In the genomic region with DNA sequence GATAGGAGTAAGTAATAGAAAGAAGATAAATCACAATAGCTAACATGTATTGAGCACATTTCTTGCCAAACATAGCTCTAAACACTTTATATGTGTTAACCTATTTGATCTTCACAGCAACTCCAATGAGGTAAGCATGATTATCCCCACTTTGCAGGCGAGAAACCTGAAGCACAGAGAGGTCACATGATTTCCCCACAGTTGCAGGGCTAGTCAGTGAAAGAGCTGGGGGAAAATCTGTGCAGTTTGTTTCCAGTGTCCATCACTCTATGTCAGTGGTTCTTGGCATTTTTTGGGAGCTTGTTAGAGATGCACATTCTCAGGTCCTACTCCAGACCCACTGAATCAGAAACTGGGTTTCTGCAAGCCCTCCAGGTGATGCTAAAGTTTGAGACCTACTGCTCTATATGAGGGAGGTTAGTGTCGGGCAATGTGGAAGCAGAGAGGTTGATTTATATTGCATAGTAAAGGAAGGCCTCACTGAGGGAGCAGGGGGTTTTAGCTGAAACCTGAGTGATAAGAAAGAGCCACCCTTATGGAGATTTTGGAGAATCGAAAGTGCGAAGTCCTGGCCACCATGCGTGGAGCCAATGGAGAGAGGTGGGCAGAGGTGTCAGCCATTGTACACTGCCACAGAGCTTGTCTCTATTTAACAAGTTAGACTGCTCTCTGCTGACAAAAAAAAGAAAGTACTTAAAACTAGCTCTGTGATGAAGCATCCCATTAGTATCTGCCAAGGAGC, we compare ENCODE assay signal across 8 cellular contexts. TPM values are rescaled to one million over a fixed set of nuclear protein-coding genes. Genes with fewer than 3 reads are reported as not detected.
DNase-seq lines count a peak whose midpoint lies in the region; ATAC-seq, FAIRE-seq and TF ChIP-seq lines count a peak whose summit lies in the region.

No MANE protein-coding gene starts in this region.

- FAIRE-seq in K562 (lab: Jason Lieb, UNC), result no peak

- ATAC-seq in GM18502 (IDR thresholded peaks at IDR 0.05; ENCODE audit: poor library complexity, unreplicated experiment), result peak; percentile 92
- peak; percentile 88 for ATAC-seq in GM21528 (IDR thresholded peaks at IDR 0.05; ENCODE audit: low FRiP score, unreplicated experiment)
- peak; percentile 58; the same call in 1 of the 3 replicates for ATAC-seq in K562
- peak; percentile 65 for ATAC-seq in sciatic nerve

- peak; percentile 13 to 17; a peak in 2 of 4 replicates for TF ChIP-seq RAD21 in K562 (CRISPR knock-in tag; conservative IDR thresholded peaks at IDR 0.05 in 1 of 2, IDR thresholded peaks at IDR 0.05 in 1 of 2)

- H3K9me2 ChIP-seq in Karpas-422 (replicated peaks; ENCODE audit: insufficient read depth, low read length), result no peaks in the 10 kb centered on the region

- H3K9me3 ChIP-seq in Karpas-422 (ENCODE audit: low read length) (no peaks in the 10 kb centered on the region), K562 (replicated peaks; ENCODE audit: control insufficient read depth, insufficient read depth, low read depth, low read length) (no peaks in the 10 kb centered on the region), WERI-Rb-1 (ENCODE audit: severe bottlenecking) (no peaks in the 10 kb centered on the region)

- in situ Hi-C loops in K562 (cut with MboI), result no loop called here

- H3K36me3 ChIP-seq in Karpas-422 (ENCODE audit: insufficient read depth, low read length), result no peaks in the 10 kb centered on the region
- H3K36me3 ChIP-seq in K562 (ENCODE audit: control insufficient read depth, insufficient read depth, low read length), result no peaks in the 10 kb centered on the region
- no peaks in the 10 kb centered on the region for H3K36me3 ChIP-seq in WERI-Rb-1

- H3K4me1 ChIP-seq in Karpas-422 (ENCODE audit: low read length), result peaks cover 6% of the 10 kb centered on the region
- H3K4me1 ChIP-seq in K562 (replicated peaks in 1 of 2; ENCODE audit: control insufficient read depth in 2 of 2, insufficient read depth in 2 of 2, low read length in 2 of 2), result no peaks in the 10 kb centered on the region

- 3% methylated on average over 5 of the region's 5 CpGs for WGBS in K562 (ENCODE audit: insufficient coverage, low coverage, missing lambda C conversion rate)

- no peaks in the 10 kb centered on the region for H4K20me1 ChIP-seq in Karpas-422 (ENCODE audit: insufficient read depth, low read depth, low read length)
- H4K20me1 ChIP-seq in K562 (replicated peaks; ENCODE audit: control insufficient read depth, insufficient read depth, low read length), result no peaks in the 10 kb centered on the region

- no peaks in the 10 kb centered on the region for H3K9me1 ChIP-seq in K562 (ENCODE audit: control insufficient read depth, insufficient read depth, low read length)

- DNase-seq in Karpas-422 (peak; percentile 72), K562 (ENCODE audit: extremely low read depth in 1 of 4, low spot score in 3 of 4) (no peak), sciatic nerve (ENCODE audit: low spot score) (no peak), WERI-Rb-1 (no peak), cortex of kidney (lab: John Stamatoyannopoulos, UW) (no peak), kidney tubule cell (ENCODE audit: low spot score) (no peak)

- TF ChIP-seq CTCF in K562 (IDR thresholded peaks at IDR 0.05 in 2 of 3, conservative IDR thresholded peaks at IDR 0.05 in 1 of 3; ENCODE audit: insufficient read depth in 2 of 3, low read depth in 1 of 3, low read length in 3 of 3), result peak in 1 of 3 experiments; percentile 16; a peak in 1 of 6 replicates
- no peak for TF ChIP-seq CTCF in WERI-Rb-1 (IDR thresholded peaks at IDR 0.05; ENCODE audit: low read depth, low read length)

- CTCF ChIA-PET in K562 (lab: Yijun Ruan, JAX; ENCODE audit: low intra/inter-chr PET ratio), result interaction anchor here (0.8 kb wide), 1 partner anchor 82 kb away, joined by 3 read pairs; no protein-coding TSS in a partner anchor

- POLR2A ChIA-PET in K562 (lab: Yijun Ruan, JAX), result interaction anchor here (0.6 kb wide), 1 partner anchor 267 kb away, joined by 4 read pairs; no protein-coding TSS in a partner anchor

- H3K27me3 ChIP-seq in Karpas-422 (ENCODE audit: low read length), result no peaks in the 10 kb centered on the region
- H3K27me3 ChIP-seq in K562 (ENCODE audit: control insufficient read depth in 2 of 2, insufficient read depth in 2 of 2, low read length in 2 of 2), result 0 out of 5 replicates have a peak, but pooled peaks cover 0 to 6% of the 10 kb centered on the region in 2 experiments
- no peaks in the 10 kb centered on the region for H3K27me3 ChIP-seq in WERI-Rb-1 (ENCODE audit: insufficient read depth, low read depth, severe bottlenecking)

- H3K27ac ChIP-seq in Karpas-422 (ENCODE audit: low read length) (no peak overlapping the region), K562 (ENCODE audit: extremely low read depth, low read depth, low read length) (no peak overlapping the region), WERI-Rb-1 (no peak overlapping the region)

- TF ChIP-seq EP300 in K562 (IDR thresholded peaks at IDR 0.05; ENCODE audit: low read length), result no peak

- peak overlapping the region; percentile 62 for H2AFZ ChIP-seq in Karpas-422 (ENCODE audit: low read length)
- no peak overlapping the region for H2AFZ ChIP-seq in K562 (ENCODE audit: low read depth, low read length)

- intact Hi-C loops in K562 (cut with micrococcal nuclease), result no loop called here
- intact Hi-C loops in sciatic nerve (cut with DNase I), result no loop called here

- TF ChIP-seq POLR2A in K562 (conservative IDR thresholded peaks at IDR 0.05), result no peak

- BruUV-seq in K562 (replicated peaks; lab: Mats Ljungman, UMichigan), result no TSS peak

- peak overlapping the region; percentile 36; the same call in 1 of the 2 replicates for H3K4me3 ChIP-seq in Karpas-422 (ENCODE audit: low read length)
- no peak overlapping the region for H3K4me3 ChIP-seq in K562
- no peak overlapping the region for H3K4me3 ChIP-seq in WERI-Rb-1 (ENCODE audit: low read depth, low read length)

- peak overlapping the region; percentile 50; the same call in 1 of the 2 replicates for H3K9ac ChIP-seq in Karpas-422 (ENCODE audit: low read length)
- no peak overlapping the region for H3K9ac ChIP-seq in K562 (ENCODE audit: insufficient read depth in 1 of 2, low read depth in 2 of 2, low read length in 2 of 2)

- H3K4me2 ChIP-seq in Karpas-422 (ENCODE audit: low read depth, low read length, poor library complexity, severe bottlenecking) (peak overlapping the region; percentile 63), K562 (ENCODE audit: insufficient read depth, low read length) (no peak overlapping the region)

- H3K79me2 ChIP-seq in Karpas-422 (ENCODE audit: low read length), result no peaks in the 10 kb centered on the region
- no peaks in the 10 kb centered on the region for H3K79me2 ChIP-seq in K562 (ENCODE audit: control insufficient read depth, insufficient read depth, low read length)

RNA-seq across cellular contexts. Expression of a gene that starts 20.9 kb away (rescaled TPM):
- not detected in 2 replicates for total RNA-seq in Karpas-422 (2014; rRNA removed; shearing (Covaris generic); ENCODE audit: low replicate concordance)
- 0.25 TPM in 1 of 2 replicates, not detected in the other for total RNA-seq in K562 (2011; cell fraction: chromatin; rRNA removed; ENCODE audit: low replicate concordance)
- total RNA-seq in K562 (2011; cell fraction: nucleolus; rRNA removed), result 0.13 TPM in 1 of 2 replicates, not detected in the other
- 0.22 and 0.53 TPM in 2 replicates for total RNA-seq in K562 (2011; cell fraction: nucleoplasm; rRNA removed)
- total RNA-seq in K562 (2014; rRNA removed), result not detected in 2 replicates
- not detected in 2 replicates for total RNA-seq in K562 (2014; rRNA removed; fragmentation: Illumina TruSeq; extraction: Trizol)
- total RNA-seq in K562 (2015; rRNA removed; fragmentation: Illumina TruSeq; extraction: Trizol), result not detected in 2 replicates
- total RNA-seq in K562 (2021), result not detected in 2 replicates
- 0.04 TPM in 1 of 2 replicates, not detected in the other for polyA plus RNA-seq in K562 (2011; rRNA removed)
- not detected in 2 replicates for polyA plus RNA-seq in K562 (2011; cell fraction: cytosol; rRNA removed)
- polyA plus RNA-seq in K562 (2011; cell fraction: nucleus; rRNA removed), result 0.04 and 0.09 TPM in 2 replicates
- polyA plus RNA-seq in K562 (2012), result 0.03 and 0.06 TPM in 2 replicates
- polyA plus RNA-seq in K562 (2014; fragmentation: Illumina TruSeq; extraction: Trizol), result not detected in 2 replicates
- not detected for polyA plus RNA-seq in K562 (2014; fragmentation: Nextera tagmentation; extraction: Ambion mirVana)
- polyA plus RNA-seq in K562 (2014; rRNA removed), result 0.05 TPM in 1 of 2 replicates, not detected in the other
- not detected in 2 replicates for polyA minus RNA-seq in K562 (2011; rRNA and poly(A)+ RNA removed)
- polyA minus RNA-seq in K562 (2011; cell fraction: cytosol; rRNA and poly(A)+ RNA removed), result not detected in 2 replicates
- not detected in 2 replicates for polyA minus RNA-seq in K562 (2011; cell fraction: nucleus; rRNA and poly(A)+ RNA removed)
- total RNA-seq in sciatic nerve, result 11.2 TPM

RNA-seq across cellular contexts. Expression of a gene that starts 30.5 kb away (rescaled TPM):
- 52.4 and 56.1 TPM in 2 replicates for total RNA-seq in Karpas-422 (2014; rRNA removed; shearing (Covaris generic); ENCODE audit: low replicate concordance)
- total RNA-seq in K562 (2011; cell fraction: chromatin; rRNA removed; ENCODE audit: low replicate concordance), result not detected in 2 replicates
- not detected in 2 replicates for total RNA-seq in K562 (2011; cell fraction: nucleolus; rRNA removed)
- not detected in 2 replicates for total RNA-seq in K562 (2011; cell fraction: nucleoplasm; rRNA removed)
- total RNA-seq in K562 (2014; rRNA removed) (not detected in 2 replicates), K562 (2014; rRNA removed; fragmentation: Illumina TruSeq; extraction: Trizol) (not detected in 2 replicates), K562 (2015; rRNA removed; fragmentation: Illumina TruSeq; extraction: Trizol) (not detected in 2 replicates), K562 (2021) (0.18 and 0.27 TPM in 2 replicates), sciatic nerve (6.5 TPM)
- polyA plus RNA-seq in K562 (2011; rRNA removed) (not detected in 2 replicates), K562 (2014; fragmentation: Illumina TruSeq; extraction: Trizol) (not detected in 2 replicates), K562 (2014; fragmentation: Nextera tagmentation; extraction: Ambion mirVana) (not detected), K562 (2014; rRNA removed) (not detected in 2 replicates)
- not detected in 2 replicates for polyA plus RNA-seq in K562 (2011; cell fraction: cytosol; rRNA removed)
- not detected in 2 replicates for polyA plus RNA-seq in K562 (2011; cell fraction: nucleus; rRNA removed)
- polyA plus RNA-seq in K562 (2012), result not detected in 2 replicates
- not detected in 2 replicates for polyA minus RNA-seq in K562 (2011; rRNA and poly(A)+ RNA removed)
- not detected in 2 replicates for polyA minus RNA-seq in K562 (2011; cell fraction: cytosol; rRNA and poly(A)+ RNA removed)
- not detected in 2 replicates for polyA minus RNA-seq in K562 (2011; cell fraction: nucleus; rRNA and poly(A)+ RNA removed)
